Comparison of ENCODE assay signal across 12 cellular contexts in genomic region chr5:142959683-142960308, GRCh38.
DNase-seq lines count a peak whose midpoint lies in the region; ATAC-seq, FAIRE-seq and TF ChIP-seq lines count a peak whose summit lies in the region.
"Had no signal": no experiment of that assay in that cellular context is flagged by ENCODE, and none has a peak within 500 bp of the region (broad histone marks: within the 10 kb centered on the region; RNA-seq: fewer than 3 reads in every experiment).

No MANE protein-coding gene starts in this region.

- TF ChIP-seq POLR2A in testis (IDR thresholded peaks at IDR 0.05), result no peak

- H3K4me1 ChIP-seq in A673 (ENCODE audit: insufficient read depth, low read length, poor library complexity, severe bottlenecking) (no peaks in the 10 kb centered on the region), testis (peaks cover 5% of the 10 kb centered on the region)

- in situ Hi-C loops in KBM-7 (cut with MboI; ENCODE audit: low pct_unique_long_range_greater_than_20kb, low sequenced_read_pairs) (no loop called here), brain microvascular endothelial cell (cut with HindIII; ENCODE audit: low pct_ligation_motif_present, low sequenced_read_pairs) (no loop called here)

- H3K27me3 ChIP-seq in brain microvascular endothelial cell (replicated peaks) (no peaks in the 10 kb centered on the region), A673 (replicated peaks; ENCODE audit: insufficient read depth, low read depth, low read length, poor library complexity) (no peaks in the 10 kb centered on the region), testis (no peaks in the 10 kb centered on the region)
- H3K27me3 ChIP-seq: esophagus muscularis mucosa had no signal

- no TSS peak for BruUV-seq in A673 (replicated peaks; lab: Mats Ljungman, UMichigan)

- DNase-seq in Right ventricle myocardium superior (no peak), cardiac septum (ENCODE audit: low spot score) (no peak), KBM-7 (peak; percentile 58), brain microvascular endothelial cell (no peak), urothelium cell line (ENCODE audit: low spot score) (peak; percentile 4), GM10248 (ENCODE audit: extremely low spot score) (no peak), A673 (ENCODE audit: low spot score) (no peak), testis (no peak)
- DNase-seq: GDM1; stimulated activated CD4-positive, alpha-beta T cell treated with anti-CD3 and anti-CD28 coated beads, Interleukin-2, amount 100 ng/mL, for 24 hours had no signal

- H3K27ac ChIP-seq in brain microvascular endothelial cell (peak overlapping the region; percentile 74), A673 (ENCODE audit: low read depth, low read length, poor library complexity, severe bottlenecking) (no peak overlapping the region), testis (no peak overlapping the region)
- H3K27ac ChIP-seq: esophagus muscularis mucosa had no signal

- POLR2A ChIA-PET in GM10248 (lab: Yijun Ruan, JAX), result no interaction called here
- POLR2A ChIA-PET in A673 (lab: Charles Lee; ENCODE audit: low non-redundant PET), result no interaction called here

- TF ChIP-seq CTCF in brain microvascular endothelial cell (IDR thresholded peaks at IDR 0.05; ENCODE audit: low read depth, low read length, missing control alignments) (no peak), GM10248 (IDR thresholded peaks at IDR 0.05; ENCODE audit: control extremely low read depth, extremely low read depth, low read depth, missing control alignments) (no peak), A673 (conservative IDR thresholded peaks at IDR 0.05; ENCODE audit: low read depth, low read length) (no peak), testis (IDR thresholded peaks at IDR 0.05) (no peak)

- H3K36me3 ChIP-seq in brain microvascular endothelial cell (replicated peaks) (no peaks in the 10 kb centered on the region), A673 (ENCODE audit: insufficient read depth, low read length, poor library complexity, severe bottlenecking) (no peaks in the 10 kb centered on the region), testis (ENCODE audit: low read depth, missing control alignments) (no peaks in the 10 kb centered on the region)
- H3K36me3 ChIP-seq: esophagus muscularis mucosa had no signal

- H3K9me3 ChIP-seq in A673 (ENCODE audit: low read depth, low read length, poor library complexity, severe bottlenecking) (no peaks in the 10 kb centered on the region), testis (no peaks in the 10 kb centered on the region)
- H3K9me3 ChIP-seq: esophagus muscularis mucosa had no signal

- ATAC-seq in Right ventricle myocardium superior (ENCODE audit: poor library complexity), result peak; percentile 26

- intact Hi-C loops in Right ventricle myocardium superior (cut with DNase I) (loop anchor here (5.0 kb wide), 1 partner anchor 37 kb away; no protein-coding TSS in a partner anchor), cardiac septum (cut with DNase I) (no loop called here), A673 (cut with micrococcal nuclease; ENCODE audit: unreplicated experiment) (no loop called here), testis (cut with DNase I; ENCODE audit: low total_unique reads) (no loop called here)

- H3K4me3 ChIP-seq in brain microvascular endothelial cell (ENCODE audit: low read depth, low read length), result no peak overlapping the region
- H3K4me3 ChIP-seq in A673 (ENCODE audit: low read depth, low read length, poor library complexity, severe bottlenecking), result no peak overlapping the region
- no peak overlapping the region for H3K4me3 ChIP-seq in testis
- H3K4me3 ChIP-seq: esophagus muscularis mucosa had no signal

- FAIRE-seq in urothelium cell line (lab: Jason Lieb, UNC), result no peak
- FAIRE-seq: islet of Langerhans had no signal

- CTCF ChIA-PET in GM10248 (lab: Yijun Ruan, JAX) (interaction anchor here (0.9 to 2.1 kb wide), 11 partner anchors 13 to 43 kb away, joined by 3 to 9 read pairs (median 4); no protein-coding TSS in a partner anchor), A673 (lab: Charles Lee) (no interaction called here)

Comparison
In these comparisons a context has a peak if more than half of its experiments do, and no peak if none do; other contexts are left out.
1. DNase-seq: peak in KBM-7 (single experiment) and urothelium cell line (single experiment); none in Right ventricle myocardium superior (single experiment), cardiac septum (single experiment), brain microvascular endothelial cell (single experiment), GM10248 (single experiment), A673 (single experiment) and testis (single experiment).